In the genomic region with DNA sequence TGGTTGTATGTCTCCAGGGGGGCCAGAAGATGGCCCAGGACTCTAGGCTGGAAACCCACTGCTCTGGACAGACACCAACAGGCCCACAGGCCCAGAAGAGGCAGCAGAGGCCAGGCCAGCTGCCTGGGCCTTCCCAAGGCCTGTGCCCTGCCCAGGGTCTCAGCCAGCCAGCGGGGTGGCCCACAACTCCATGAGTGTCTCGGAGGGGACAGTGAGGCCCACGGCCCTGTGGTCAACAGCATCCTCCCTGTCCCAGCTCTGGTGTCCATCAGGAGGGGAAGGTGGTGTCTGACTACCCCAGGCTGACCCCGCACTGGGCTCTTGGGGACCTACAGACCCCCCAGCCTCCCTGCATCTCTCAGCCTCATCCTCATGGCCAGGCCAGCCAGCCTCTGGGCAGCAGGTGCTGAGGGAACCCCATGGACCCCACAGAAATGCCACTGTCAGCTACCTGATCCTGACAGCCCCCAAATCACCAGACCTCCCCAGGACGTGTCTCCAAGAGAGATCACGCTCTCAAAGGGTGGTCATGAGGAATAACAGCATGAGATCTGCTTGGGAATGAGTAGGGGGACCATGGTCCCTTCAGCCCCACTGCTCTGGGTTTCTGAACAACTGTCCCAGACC, we compare ENCODE assay signal across 1 cellular context.
A peak's percentile ranks its signal among the peaks of the same experiment; 100 is the strongest.
TF ChIP-seq lines count a peak whose summit lies in the region.

No MANE protein-coding gene starts in this region.

TF ChIP-seq in HepG2, 621 proteins besides CTCF, POLR2A, EP300 and RAD21 (continued from another document and continues in another):
- TF ChIP-seq, protein P1, sequence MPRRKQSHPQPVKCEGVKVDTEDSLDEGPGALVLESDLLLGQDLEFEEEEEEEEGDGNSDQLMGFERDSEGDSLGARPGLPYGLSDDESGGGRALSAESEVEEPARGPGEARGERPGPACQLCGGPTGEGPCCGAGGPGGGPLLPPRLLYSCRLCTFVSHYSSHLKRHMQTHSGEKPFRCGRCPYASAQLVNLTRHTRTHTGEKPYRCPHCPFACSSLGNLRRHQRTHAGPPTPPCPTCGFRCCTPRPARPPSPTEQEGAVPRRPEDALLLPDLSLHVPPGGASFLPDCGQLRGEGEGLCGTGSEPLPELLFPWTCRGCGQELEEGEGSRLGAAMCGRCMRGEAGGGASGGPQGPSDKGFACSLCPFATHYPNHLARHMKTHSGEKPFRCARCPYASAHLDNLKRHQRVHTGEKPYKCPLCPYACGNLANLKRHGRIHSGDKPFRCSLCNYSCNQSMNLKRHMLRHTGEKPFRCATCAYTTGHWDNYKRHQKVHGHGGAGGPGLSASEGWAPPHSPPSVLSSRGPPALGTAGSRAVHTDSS (CRISPR knock-in tag; conservative IDR thresholded peaks at IDR 0.05): 0 out of 2 replicates have a peak, but pooled peaks have one; percentile 12
- TF ChIP-seq PHF20 (CRISPR knock-in tag; IDR thresholded peaks at IDR 0.05) (no peak), NFIB (CRISPR knock-in tag; IDR thresholded peaks at IDR 0.05; ENCODE audit: borderline replicate concordance) (peak; percentile 60; the same call in 1 of the 2 replicates), ZNF264 (CRISPR knock-in tag; IDR thresholded peaks at IDR 0.05) (no peak), PAF1 (CRISPR knock-in tag; IDR thresholded peaks at IDR 0.05) (0 out of 2 replicates have a peak, but pooled peaks have one; percentile 51), PAWR (CRISPR knock-in tag; IDR thresholded peaks at IDR 0.05; ENCODE audit: borderline replicate concordance) (0 out of 2 replicates have a peak, but pooled peaks have one; percentile 75), GABPA (IDR thresholded peaks at IDR 0.05; ENCODE audit: low read depth, low read length) (no peak), GABPA (CRISPR knock-in tag; IDR thresholded peaks at IDR 0.05; ENCODE audit: low read depth) (no peak), ARNT (IDR thresholded peaks at IDR 0.05) (no peak), ZNF180 (CRISPR knock-in tag; IDR thresholded peaks at IDR 0.05; ENCODE audit: borderline replicate concordance, low read depth) (no peak), ZNF543 (CRISPR knock-in tag; IDR thresholded peaks at IDR 0.05) (peak; percentile 52; the same call in 1 of the 2 replicates), ZNF768 (CRISPR knock-in tag; IDR thresholded peaks at IDR 0.05) (0 out of 2 replicates have a peak, but pooled peaks have one; percentile 33), MEIS1 (CRISPR knock-in tag; IDR thresholded peaks at IDR 0.05; ENCODE audit: borderline replicate concordance) (peak; percentile 42; the same call in 1 of the 2 replicates), CREM (IDR thresholded peaks at IDR 0.05) (no peak), CREM (CRISPR knock-in tag; IDR thresholded peaks at IDR 0.05) (no peak), ZNF160 (CRISPR knock-in tag; IDR thresholded peaks at IDR 0.05) (no peak)
- TF ChIP-seq, protein P2, sequence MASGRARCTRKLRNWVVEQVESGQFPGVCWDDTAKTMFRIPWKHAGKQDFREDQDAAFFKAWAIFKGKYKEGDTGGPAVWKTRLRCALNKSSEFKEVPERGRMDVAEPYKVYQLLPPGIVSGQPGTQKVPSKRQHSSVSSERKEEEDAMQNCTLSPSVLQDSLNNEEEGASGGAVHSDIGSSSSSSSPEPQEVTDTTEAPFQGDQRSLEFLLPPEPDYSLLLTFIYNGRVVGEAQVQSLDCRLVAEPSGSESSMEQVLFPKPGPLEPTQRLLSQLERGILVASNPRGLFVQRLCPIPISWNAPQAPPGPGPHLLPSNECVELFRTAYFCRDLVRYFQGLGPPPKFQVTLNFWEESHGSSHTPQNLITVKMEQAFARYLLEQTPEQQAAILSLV (CRISPR knock-in tag; IDR thresholded peaks at IDR 0.05; ENCODE audit: borderline replicate concordance): no peak
- TF ChIP-seq, protein P3, sequence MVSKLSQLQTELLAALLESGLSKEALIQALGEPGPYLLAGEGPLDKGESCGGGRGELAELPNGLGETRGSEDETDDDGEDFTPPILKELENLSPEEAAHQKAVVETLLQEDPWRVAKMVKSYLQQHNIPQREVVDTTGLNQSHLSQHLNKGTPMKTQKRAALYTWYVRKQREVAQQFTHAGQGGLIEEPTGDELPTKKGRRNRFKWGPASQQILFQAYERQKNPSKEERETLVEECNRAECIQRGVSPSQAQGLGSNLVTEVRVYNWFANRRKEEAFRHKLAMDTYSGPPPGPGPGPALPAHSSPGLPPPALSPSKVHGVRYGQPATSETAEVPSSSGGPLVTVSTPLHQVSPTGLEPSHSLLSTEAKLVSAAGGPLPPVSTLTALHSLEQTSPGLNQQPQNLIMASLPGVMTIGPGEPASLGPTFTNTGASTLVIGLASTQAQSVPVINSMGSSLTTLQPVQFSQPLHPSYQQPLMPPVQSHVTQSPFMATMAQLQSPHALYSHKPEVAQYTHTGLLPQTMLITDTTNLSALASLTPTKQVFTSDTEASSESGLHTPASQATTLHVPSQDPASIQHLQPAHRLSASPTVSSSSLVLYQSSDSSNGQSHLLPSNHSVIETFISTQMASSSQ (IDR thresholded peaks at IDR 0.05; ENCODE audit: low read depth): no peak
- TF ChIP-seq, protein P3 (CRISPR knock-in tag; IDR thresholded peaks at IDR 0.05; ENCODE audit: borderline replicate concordance): peak; percentile 22; the same call in 1 of the 2 replicates
- TF ChIP-seq, protein P4, sequence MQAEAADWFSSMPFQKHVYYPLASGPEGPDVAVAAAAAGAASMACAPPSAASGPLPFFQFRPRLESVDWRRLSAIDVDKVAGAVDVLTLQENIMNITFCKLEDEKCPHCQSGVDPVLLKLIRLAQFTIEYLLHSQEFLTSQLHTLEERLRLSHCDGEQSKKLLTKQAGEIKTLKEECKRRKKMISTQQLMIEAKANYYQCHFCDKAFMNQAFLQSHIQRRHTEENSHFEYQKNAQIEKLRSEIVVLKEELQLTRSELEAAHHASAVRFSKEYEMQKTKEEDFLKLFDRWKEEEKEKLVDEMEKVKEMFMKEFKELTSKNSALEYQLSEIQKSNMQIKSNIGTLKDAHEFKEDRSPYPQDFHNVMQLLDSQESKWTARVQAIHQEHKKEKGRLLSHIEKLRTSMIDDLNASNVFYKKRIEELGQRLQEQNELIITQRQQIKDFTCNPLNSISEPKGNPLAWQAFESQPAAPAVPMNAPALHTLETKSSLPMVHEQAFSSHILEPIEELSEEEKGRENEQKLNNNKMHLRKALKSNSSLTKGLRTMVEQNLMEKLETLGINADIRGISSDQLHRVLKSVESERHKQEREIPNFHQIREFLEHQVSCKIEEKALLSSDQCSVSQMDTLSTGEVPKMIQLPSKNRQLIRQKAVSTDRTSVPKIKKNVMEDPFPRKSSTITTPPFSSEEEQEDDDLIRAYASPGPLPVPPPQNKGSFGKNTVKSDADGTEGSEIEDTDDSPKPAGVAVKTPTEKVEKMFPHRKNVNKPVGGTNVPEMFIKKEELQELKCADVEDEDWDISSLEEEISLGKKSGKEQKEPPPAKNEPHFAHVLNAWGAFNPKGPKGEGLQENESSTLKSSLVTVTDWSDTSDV (CRISPR knock-in tag; IDR thresholded peaks at IDR 0.05): peak; percentile 92; the same call in 1 of the 2 replicates
- TF ChIP-seq, protein P5, sequence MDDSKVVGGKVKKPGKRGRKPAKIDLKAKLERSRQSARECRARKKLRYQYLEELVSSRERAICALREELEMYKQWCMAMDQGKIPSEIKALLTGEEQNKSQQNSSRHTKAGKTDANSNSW (CRISPR knock-in tag; IDR thresholded peaks at IDR 0.05; ENCODE audit: borderline replicate concordance): no peak
- TF ChIP-seq, protein P6, sequence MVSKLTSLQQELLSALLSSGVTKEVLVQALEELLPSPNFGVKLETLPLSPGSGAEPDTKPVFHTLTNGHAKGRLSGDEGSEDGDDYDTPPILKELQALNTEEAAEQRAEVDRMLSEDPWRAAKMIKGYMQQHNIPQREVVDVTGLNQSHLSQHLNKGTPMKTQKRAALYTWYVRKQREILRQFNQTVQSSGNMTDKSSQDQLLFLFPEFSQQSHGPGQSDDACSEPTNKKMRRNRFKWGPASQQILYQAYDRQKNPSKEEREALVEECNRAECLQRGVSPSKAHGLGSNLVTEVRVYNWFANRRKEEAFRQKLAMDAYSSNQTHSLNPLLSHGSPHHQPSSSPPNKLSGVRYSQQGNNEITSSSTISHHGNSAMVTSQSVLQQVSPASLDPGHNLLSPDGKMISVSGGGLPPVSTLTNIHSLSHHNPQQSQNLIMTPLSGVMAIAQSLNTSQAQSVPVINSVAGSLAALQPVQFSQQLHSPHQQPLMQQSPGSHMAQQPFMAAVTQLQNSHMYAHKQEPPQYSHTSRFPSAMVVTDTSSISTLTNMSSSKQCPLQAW (CRISPR knock-in tag; IDR thresholded peaks at IDR 0.05): no peak
- TF ChIP-seq, protein P7, sequence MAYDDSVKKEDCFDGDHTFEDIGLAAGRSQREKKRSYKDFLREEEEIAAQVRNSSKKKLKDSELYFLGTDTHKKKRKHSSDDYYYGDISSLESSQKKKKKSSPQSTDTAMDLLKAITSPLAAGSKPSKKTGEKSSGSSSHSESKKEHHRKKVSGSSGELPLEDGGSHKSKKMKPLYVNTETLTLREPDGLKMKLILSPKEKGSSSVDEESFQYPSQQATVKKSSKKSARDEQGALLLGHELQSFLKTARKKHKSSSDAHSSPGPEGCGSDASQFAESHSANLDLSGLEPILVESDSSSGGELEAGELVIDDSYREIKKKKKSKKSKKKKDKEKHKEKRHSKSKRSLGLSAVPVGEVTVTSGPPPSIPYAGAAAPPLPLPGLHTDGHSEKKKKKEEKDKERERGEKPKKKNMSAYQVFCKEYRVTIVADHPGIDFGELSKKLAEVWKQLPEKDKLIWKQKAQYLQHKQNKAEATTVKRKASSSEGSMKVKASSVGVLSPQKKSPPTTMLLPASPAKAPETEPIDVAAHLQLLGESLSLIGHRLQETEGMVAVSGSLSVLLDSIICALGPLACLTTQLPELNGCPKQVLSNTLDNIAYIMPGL (CRISPR knock-in tag; IDR thresholded peaks at IDR 0.05; ENCODE audit: borderline replicate concordance in 1 of 2, low read depth in 1 of 2): 0 out of 4 replicates have a peak, but pooled peaks of 1 of the 2 experiments have one; percentile 31
- TF ChIP-seq, protein P8, sequence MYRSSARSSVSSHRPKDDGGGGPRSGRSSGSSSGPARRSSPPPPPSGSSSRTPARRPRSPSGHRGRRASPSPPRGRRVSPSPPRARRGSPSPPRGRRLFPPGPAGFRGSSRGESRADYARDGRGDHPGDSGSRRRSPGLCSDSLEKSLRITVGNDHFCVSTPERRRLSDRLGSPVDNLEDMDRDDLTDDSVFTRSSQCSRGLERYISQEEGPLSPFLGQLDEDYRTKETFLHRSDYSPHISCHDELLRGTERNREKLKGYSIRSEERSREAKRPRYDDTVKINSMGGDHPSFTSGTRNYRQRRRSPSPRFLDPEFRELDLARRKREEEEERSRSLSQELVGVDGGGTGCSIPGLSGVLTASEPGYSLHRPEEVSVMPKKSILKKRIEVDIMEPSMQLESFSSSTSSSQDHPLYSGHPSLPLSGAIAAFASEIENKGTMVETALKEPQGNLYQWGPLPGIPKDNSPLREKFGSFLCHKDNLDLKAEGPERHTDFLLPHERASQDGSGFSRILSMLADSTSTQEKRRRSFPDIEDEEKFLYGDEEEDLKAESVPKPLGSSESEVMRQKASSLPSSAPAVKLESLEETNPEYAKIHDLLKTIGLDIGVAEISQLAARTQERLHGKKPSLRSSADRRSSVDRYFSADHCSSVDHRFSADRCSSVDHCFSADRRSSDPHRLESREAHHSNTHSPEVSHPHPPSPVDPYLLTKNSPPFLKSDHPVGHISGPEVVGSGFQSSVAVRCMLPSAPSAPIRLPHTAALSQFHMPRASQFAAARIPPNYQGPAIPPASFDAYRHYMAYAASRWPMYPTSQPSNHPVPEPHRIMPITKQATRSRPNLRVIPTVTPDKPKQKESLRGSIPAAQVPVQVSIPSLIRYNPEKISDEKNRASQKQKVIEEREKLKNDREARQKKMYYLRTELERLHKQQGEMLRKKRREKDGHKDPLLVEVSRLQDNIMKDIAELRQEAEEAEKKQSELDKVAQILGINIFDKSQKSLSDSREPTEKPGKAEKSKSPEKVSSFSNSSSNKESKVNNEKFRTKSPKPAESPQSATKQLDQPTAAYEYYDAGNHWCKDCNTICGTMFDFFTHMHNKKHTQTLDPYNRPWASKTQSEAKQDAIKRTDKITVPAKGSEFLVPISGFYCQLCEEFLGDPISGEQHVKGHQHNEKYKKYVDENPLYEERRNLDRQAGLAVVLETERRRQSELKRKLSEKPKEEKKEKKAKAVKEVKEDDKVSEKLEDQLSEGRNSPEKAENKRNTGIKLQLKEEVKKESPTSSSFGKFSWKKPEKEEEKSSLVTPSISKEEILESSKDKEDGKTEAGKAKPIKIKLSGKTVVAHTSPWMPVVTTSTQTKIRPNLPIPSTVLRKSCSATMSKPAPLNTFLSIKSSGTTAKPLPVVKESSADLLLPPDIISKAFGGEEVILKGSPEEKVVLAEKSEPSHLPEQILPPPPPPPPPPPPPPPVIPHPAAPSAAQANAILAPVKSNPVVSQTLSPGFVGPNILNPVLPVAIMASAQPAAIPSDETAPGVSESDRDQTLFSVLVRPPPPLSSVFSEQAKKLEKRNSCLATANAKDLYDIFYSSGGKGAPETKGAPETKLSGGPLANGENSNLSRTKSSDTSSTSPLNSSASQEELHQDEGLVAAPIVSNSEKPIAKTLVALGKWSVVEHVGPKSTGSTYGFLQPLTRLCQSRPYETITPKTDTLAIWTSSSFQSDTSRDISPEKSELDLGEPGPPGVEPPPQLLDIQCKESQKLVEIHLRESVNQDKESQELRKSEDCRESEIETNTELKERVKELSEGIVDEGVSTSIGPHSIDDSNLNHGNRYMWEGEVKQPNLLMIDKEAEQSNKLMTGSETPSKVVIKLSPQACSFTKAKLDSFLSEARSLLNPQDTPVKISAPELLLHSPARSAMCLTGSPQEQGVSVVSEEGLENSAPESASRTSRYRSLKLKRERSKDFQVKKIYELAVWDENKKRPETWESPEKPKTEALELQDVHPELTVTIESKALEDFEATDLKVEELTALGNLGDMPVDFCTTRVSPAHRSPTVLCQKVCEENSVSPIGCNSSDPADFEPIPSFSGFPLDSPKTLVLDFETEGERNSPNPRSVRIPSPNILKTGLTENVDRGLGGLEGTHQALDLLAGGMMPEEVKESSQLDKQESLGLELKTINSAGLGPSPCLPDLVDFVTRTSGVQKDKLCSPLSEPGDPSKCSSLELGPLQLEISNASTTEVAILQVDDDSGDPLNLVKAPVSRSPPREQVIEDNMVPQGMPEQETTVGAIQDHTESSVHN (CRISPR knock-in tag; IDR thresholded peaks at IDR 0.05): no peak
- TF ChIP-seq, protein P9, sequence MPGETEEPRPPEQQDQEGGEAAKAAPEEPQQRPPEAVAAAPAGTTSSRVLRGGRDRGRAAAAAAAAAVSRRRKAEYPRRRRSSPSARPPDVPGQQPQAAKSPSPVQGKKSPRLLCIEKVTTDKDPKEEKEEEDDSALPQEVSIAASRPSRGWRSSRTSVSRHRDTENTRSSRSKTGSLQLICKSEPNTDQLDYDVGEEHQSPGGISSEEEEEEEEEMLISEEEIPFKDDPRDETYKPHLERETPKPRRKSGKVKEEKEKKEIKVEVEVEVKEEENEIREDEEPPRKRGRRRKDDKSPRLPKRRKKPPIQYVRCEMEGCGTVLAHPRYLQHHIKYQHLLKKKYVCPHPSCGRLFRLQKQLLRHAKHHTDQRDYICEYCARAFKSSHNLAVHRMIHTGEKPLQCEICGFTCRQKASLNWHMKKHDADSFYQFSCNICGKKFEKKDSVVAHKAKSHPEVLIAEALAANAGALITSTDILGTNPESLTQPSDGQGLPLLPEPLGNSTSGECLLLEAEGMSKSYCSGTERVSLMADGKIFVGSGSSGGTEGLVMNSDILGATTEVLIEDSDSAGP (CRISPR knock-in tag; IDR thresholded peaks at IDR 0.05; ENCODE audit: borderline replicate concordance): peak; percentile 38; the same call in 1 of the 2 replicates
